ENCODE assay signal across 25 cellular contexts in the genomic region with DNA sequence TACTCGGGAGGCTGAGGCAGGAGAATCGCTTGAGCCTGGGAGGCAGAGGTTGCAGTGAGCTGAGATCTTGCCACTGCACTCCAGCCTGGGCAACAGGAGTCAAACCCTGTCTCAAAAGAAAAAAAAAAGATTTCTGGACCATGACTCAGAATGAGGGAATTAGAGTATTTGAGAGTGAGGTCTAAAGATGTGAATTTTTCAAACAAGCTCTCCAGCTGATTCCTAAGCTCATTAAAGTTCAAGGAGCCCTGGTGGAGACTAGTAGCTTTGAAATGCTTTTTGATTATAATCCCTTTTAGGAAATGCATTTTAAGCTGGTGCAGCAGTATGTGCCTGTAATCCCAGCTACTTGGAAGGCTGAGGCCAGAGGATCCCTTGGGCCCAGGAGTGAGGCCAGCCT. TPM values are rescaled to one million over a fixed set of nuclear protein-coding genes. Genes with fewer than 3 reads are reported as not detected.
DNase-seq lines count a peak whose midpoint lies in the region; ATAC-seq and TF ChIP-seq lines count a peak whose summit lies in the region.
"Had no signal": no experiment of that assay in that cellular context is flagged by ENCODE, and none has a peak within 500 bp of the region (broad histone marks: within the 10 kb centered on the region; RNA-seq: fewer than 3 reads in every experiment).

No MANE protein-coding gene starts in this region.

- no peak for DNase-seq in activated CD8-positive, alpha-beta T cell treated with anti-CD3 and anti-CD28 coated beads for 36 hours
- no peak for DNase-seq in activated CD8-positive, alpha-beta T cell treated with anti-CD3 and anti-CD28 coated beads, Interleukin-2, amount 10 ng/mL, durations not matched to agents 7 days and 5 days
- DNase-seq in RWPE1 (ENCODE audit: low spot score), result no peak
- peak; percentile 31 for DNase-seq in choroid plexus epithelial cell (ENCODE audit: low read depth)
- DNase-seq in smooth muscle cell (lab: John Stamatoyannopoulos, UW; ENCODE audit: unreplicated experiment), result no peak
- DNase-seq in NK-92 treated with Interleukin-12 subunit alpha and Interleukin-12 subunit beta, amount 100 ng/mL, for 24 hours (lab: John Stamatoyannopoulos, UW), result no peak
- DNase-seq in mesothelial cell of epicardium (ENCODE audit: low spot score in 2 of 2, unreplicated experiment in 2 of 2), result no peak
- DNase-seq: 8988T; activated B cell treated with CpG ODN at 0.5 μM for 24 hours; activated naive CD4-positive, alpha-beta T cell treated with Interleukin-2 at 50 U/mL for 16 hours; caudate nucleus; DMS153; GDM1; NCI-H1105 treated with DMSO at 0.1 percent for 48 hours; NCI-H1930; NCI-H226; stimulated activated CD4-positive, alpha-beta T cell treated with anti-CD3 and anti-CD28 coated beads, Interleukin-1b, Interleukin-23, amount 100 ng/mL, for 48 hours; T1000; tibial artery had no signal

- H3K4me3 Mint-ChIP-seq in activated CD8-positive, alpha-beta T cell treated with anti-CD3 and anti-CD28 coated beads for 36 hours, result no peak overlapping the region
- H3K4me3 Mint-ChIP-seq in activated CD8-positive, alpha-beta T cell treated with anti-CD3 and anti-CD28 coated beads, Interleukin-2, amount 10 ng/mL, durations not matched to agents 7 days and 5 days, result no peak overlapping the region
- H3K4me3 Mint-ChIP-seq in mesothelial cell of epicardium, result no peak overlapping the region
- H3K4me3 Mint-ChIP-seq: activated B cell treated with CpG ODN at 0.5 μM for 24 hours; dendritic cell treated with granulocyte-macrophage colony-stimulating factor and Interleukin-4, amounts not matched to agents 40 ng/mL and 50 ng/mL, for 4 days had no signal

- H3K36me3 ChIP-seq in smooth muscle cell (ENCODE audit: low read depth), result peaks cover 6% of the 10 kb centered on the region
- H3K36me3 ChIP-seq: esophagus muscularis mucosa, gastroesophageal sphincter, tibial artery had no signal

- peaks cover 18% of the 10 kb centered on the region for H3K79me2 ChIP-seq in smooth muscle cell (ENCODE audit: low read depth)
- H3K79me2 ChIP-seq: hepatocyte had no signal

- no peak overlapping the region for H3K9ac ChIP-seq in smooth muscle cell (ENCODE audit: low read depth)

- no peaks in the 10 kb centered on the region for H3K4me1 Mint-ChIP-seq in activated CD8-positive, alpha-beta T cell treated with anti-CD3 and anti-CD28 coated beads for 36 hours (ENCODE audit: low read depth)
- peaks cover 4% of the 10 kb centered on the region for H3K4me1 Mint-ChIP-seq in activated CD8-positive, alpha-beta T cell treated with anti-CD3 and anti-CD28 coated beads, Interleukin-2, amount 10 ng/mL, durations not matched to agents 7 days and 5 days (ENCODE audit: low read depth)
- H3K4me1 Mint-ChIP-seq in mesothelial cell of epicardium, result no peaks in the 10 kb centered on the region
- H3K4me1 Mint-ChIP-seq: activated B cell treated with CpG ODN at 0.5 μM for 24 hours had no signal

- no peaks in the 10 kb centered on the region for H3K4me1 ChIP-seq in smooth muscle cell (ENCODE audit: low read depth)
- H3K4me1 ChIP-seq: tibial artery had no signal

- no peaks in the 10 kb centered on the region for H3K9me3 ChIP-seq in smooth muscle cell (replicated peaks; ENCODE audit: low read depth)
- H3K9me3 ChIP-seq: esophagus muscularis mucosa, gastroesophageal sphincter, tibial artery had no signal

- intact Hi-C loops in activated CD8-positive, alpha-beta T cell treated with anti-CD3 and anti-CD28 coated beads for 36 hours (cut with micrococcal nuclease), result no loop called here

- H3K4me3 ChIP-seq in choroid plexus epithelial cell (ENCODE audit: low read depth, low read length) (no peak overlapping the region), smooth muscle cell (no peak overlapping the region)
- H3K4me3 ChIP-seq: esophagus muscularis mucosa, gastroesophageal sphincter, hepatocyte, skin epidermis, tibial artery had no signal

- WGBS in smooth muscle cell (ENCODE audit: low lambda C conversion rate), result 68% methylated on average over 2 of the region's 2 CpGs

- H3K4me2 ChIP-seq in smooth muscle cell, result no peak overlapping the region
- H3K4me2 ChIP-seq: hepatocyte had no signal

- no peak overlapping the region for H2AFZ ChIP-seq in smooth muscle cell (ENCODE audit: low read depth)
- H2AFZ ChIP-seq: hepatocyte had no signal

- H3K36me3 Mint-ChIP-seq in activated CD8-positive, alpha-beta T cell treated with anti-CD3 and anti-CD28 coated beads for 36 hours (ENCODE audit: low read depth), result no peaks in the 10 kb centered on the region
- no peaks in the 10 kb centered on the region for H3K36me3 Mint-ChIP-seq in activated CD8-positive, alpha-beta T cell treated with anti-CD3 and anti-CD28 coated beads, Interleukin-2, amount 10 ng/mL, durations not matched to agents 7 days and 5 days (ENCODE audit: low read depth)
- H3K36me3 Mint-ChIP-seq in mesothelial cell of epicardium, result peaks cover 27% of the 10 kb centered on the region

- ATAC-seq in activated CD8-positive, alpha-beta T cell treated with anti-CD3 and anti-CD28 coated beads for 36 hours, result no peak
- ATAC-seq in activated CD8-positive, alpha-beta T cell treated with anti-CD3 and anti-CD28 coated beads, Interleukin-2, amount 10 ng/mL, durations not matched to agents 7 days and 5 days, result no peak
- no peak for ATAC-seq in HG03520 (IDR thresholded peaks at IDR 0.05; ENCODE audit: unreplicated experiment)
- ATAC-seq: gastroesophageal sphincter had no signal

- H3K27ac Mint-ChIP-seq in activated CD8-positive, alpha-beta T cell treated with anti-CD3 and anti-CD28 coated beads for 36 hours, result peak overlapping the region; percentile 7
- H3K27ac Mint-ChIP-seq in activated CD8-positive, alpha-beta T cell treated with anti-CD3 and anti-CD28 coated beads, Interleukin-2, amount 10 ng/mL, durations not matched to agents 7 days and 5 days, result no peak overlapping the region
- no peak overlapping the region for H3K27ac Mint-ChIP-seq in mesothelial cell of epicardium
- H3K27ac Mint-ChIP-seq: activated B cell treated with CpG ODN at 0.5 μM for 24 hours; dendritic cell treated with granulocyte-macrophage colony-stimulating factor and Interleukin-4, amounts not matched to agents 40 ng/mL and 50 ng/mL, for 4 days had no signal

- no peaks in the 10 kb centered on the region for H3K9me3 Mint-ChIP-seq in activated CD8-positive, alpha-beta T cell treated with anti-CD3 and anti-CD28 coated beads for 36 hours
- no peaks in the 10 kb centered on the region for H3K9me3 Mint-ChIP-seq in activated CD8-positive, alpha-beta T cell treated with anti-CD3 and anti-CD28 coated beads, Interleukin-2, amount 10 ng/mL, durations not matched to agents 7 days and 5 days (ENCODE audit: insufficient read depth)
- H3K9me3 Mint-ChIP-seq in mesothelial cell of epicardium, result no peaks in the 10 kb centered on the region
- H3K9me3 Mint-ChIP-seq: activated B cell treated with CpG ODN at 0.5 μM for 24 hours; dendritic cell treated with granulocyte-macrophage colony-stimulating factor and Interleukin-4, amounts not matched to agents 40 ng/mL and 50 ng/mL, for 4 days had no signal

- TF ChIP-seq CTCF in activated CD8-positive, alpha-beta T cell treated with anti-CD3 and anti-CD28 coated beads for 36 hours (IDR thresholded peaks at IDR 0.05), result no peak
- no peak for TF ChIP-seq CTCF in RWPE1 (conservative IDR thresholded peaks at IDR 0.05; ENCODE audit: low read depth)
- no peak for TF ChIP-seq CTCF in choroid plexus epithelial cell (conservative IDR thresholded peaks at IDR 0.05; ENCODE audit: low read depth, low read length)
- TF ChIP-seq CTCF in smooth muscle cell (IDR thresholded peaks at IDR 0.05; ENCODE audit: borderline replicate concordance, insufficient read depth, poor library complexity, severe bottlenecking), result no peak
- TF ChIP-seq CTCF in mesothelial cell of epicardium (IDR thresholded peaks at IDR 0.05; ENCODE audit: unreplicated experiment), result no peak

- POLR2A ChIA-PET in activated CD8-positive, alpha-beta T cell treated with anti-CD3 and anti-CD28 coated beads for 36 hours (lab: Charles Lee), result interaction anchor here (1.1 to 1.5 kb wide), 2 partner anchors 14 to 24 kb away, joined by 3 read pairs; no protein-coding TSS in a partner anchor
- POLR2A ChIA-PET in activated CD8-positive, alpha-beta T cell treated with anti-CD3 and anti-CD28 coated beads, Interleukin-2, amount 10 ng/mL, durations not matched to agents 7 days and 5 days (lab: Charles Lee), result no interaction called here
- POLR2A ChIA-PET in RWPE1 (lab: Yijun Ruan, JAX; ENCODE audit: low non-redundant PET), result no interaction called here

- H4K20me1 ChIP-seq in smooth muscle cell (ENCODE audit: low read depth), result peaks cover 12% of the 10 kb centered on the region

- CTCF ChIA-PET in activated CD8-positive, alpha-beta T cell treated with anti-CD3 and anti-CD28 coated beads for 36 hours (lab: Charles Lee), result interaction anchor here (1.6 kb wide), 1 partner anchor 10 kb away, joined by 3 read pairs; no protein-coding TSS in a partner anchor
- CTCF ChIA-PET in activated CD8-positive, alpha-beta T cell treated with anti-CD3 and anti-CD28 coated beads, Interleukin-2, amount 10 ng/mL, durations not matched to agents 7 days and 5 days (lab: Charles Lee), result interaction anchor here (0.7 to 1.1 kb wide), 2 partner anchors 184 to 248 kb away, joined by 4 to 5 read pairs; no protein-coding TSS in a partner anchor
- CTCF ChIA-PET in RWPE1 (lab: Yijun Ruan, JAX), result no interaction called here

- H3K27ac ChIP-seq in RWPE1 (peak overlapping the region; percentile 13; the same call in 1 of the 2 replicates), smooth muscle cell (ENCODE audit: low read depth) (peak overlapping the region; percentile 37)
- H3K27ac ChIP-seq: esophagus muscularis mucosa, gastroesophageal sphincter, skin epidermis, tibial artery had no signal

- no peaks in the 10 kb centered on the region for H3K27me3 ChIP-seq in smooth muscle cell (ENCODE audit: low read depth)
- H3K27me3 ChIP-seq: esophagus muscularis mucosa, gastroesophageal sphincter, hepatocyte, tibial artery had no signal

- no peaks in the 10 kb centered on the region for H3K27me3 Mint-ChIP-seq in activated CD8-positive, alpha-beta T cell treated with anti-CD3 and anti-CD28 coated beads for 36 hours
- H3K27me3 Mint-ChIP-seq in activated CD8-positive, alpha-beta T cell treated with anti-CD3 and anti-CD28 coated beads, Interleukin-2, amount 10 ng/mL, durations not matched to agents 7 days and 5 days (ENCODE audit: low read depth), result no peaks in the 10 kb centered on the region
- H3K27me3 Mint-ChIP-seq in mesothelial cell of epicardium (ENCODE audit: low read depth), result no peaks in the 10 kb centered on the region
- H3K27me3 Mint-ChIP-seq: dendritic cell treated with granulocyte-macrophage colony-stimulating factor and Interleukin-4, amounts not matched to agents 40 ng/mL and 50 ng/mL, for 4 days had no signal

- H3F3A ChIP-seq in smooth muscle cell (ENCODE audit: low read depth), result peaks cover 25% of the 10 kb centered on the region

RNA-seq across cellular contexts. Expression of a gene that starts 21.8 kb away (rescaled TPM):
- 10 to 100 TPM; 34.5 to 35.4 TPM for total RNA-seq in activated CD8-positive, alpha-beta T cell treated with anti-CD3 and anti-CD28 coated beads for 36 hours
- total RNA-seq in activated CD8-positive, alpha-beta T cell treated with anti-CD3 and anti-CD28 coated beads, Interleukin-2, amount 10 ng/mL, durations not matched to agents 7 days and 5 days, result 10 to 100 TPM; 41.4 to 43.8 TPM
- total RNA-seq in smooth muscle cell (20.6 and 22.9 TPM in 2 replicates), mesothelial cell of epicardium (52.0 to 52.8 TPM (median 52.2 TPM) in 3 replicates)
- 6.8 and 9.3 TPM in 2 replicates for polyA plus RNA-seq in smooth muscle cell

RNA-seq across cellular contexts. Expression of a gene that starts 32.7 kb away (rescaled TPM):
- total RNA-seq in activated CD8-positive, alpha-beta T cell treated with anti-CD3 and anti-CD28 coated beads for 36 hours, result 10 to 100 TPM; 38.8 to 43.1 TPM
- 10 to 100 TPM; 50.0 to 51.2 TPM for total RNA-seq in activated CD8-positive, alpha-beta T cell treated with anti-CD3 and anti-CD28 coated beads, Interleukin-2, amount 10 ng/mL, durations not matched to agents 7 days and 5 days
- 18.8 and 22.3 TPM in 2 replicates for total RNA-seq in smooth muscle cell
- polyA plus RNA-seq in smooth muscle cell, result 13.9 and 37.1 TPM in 2 replicates
- 65.5 to 72.1 TPM (median 71.6 TPM) in 3 replicates for total RNA-seq in mesothelial cell of epicardium
